Comparison of ENCODE assay signal across 16 cellular contexts in the genomic region with DNA sequence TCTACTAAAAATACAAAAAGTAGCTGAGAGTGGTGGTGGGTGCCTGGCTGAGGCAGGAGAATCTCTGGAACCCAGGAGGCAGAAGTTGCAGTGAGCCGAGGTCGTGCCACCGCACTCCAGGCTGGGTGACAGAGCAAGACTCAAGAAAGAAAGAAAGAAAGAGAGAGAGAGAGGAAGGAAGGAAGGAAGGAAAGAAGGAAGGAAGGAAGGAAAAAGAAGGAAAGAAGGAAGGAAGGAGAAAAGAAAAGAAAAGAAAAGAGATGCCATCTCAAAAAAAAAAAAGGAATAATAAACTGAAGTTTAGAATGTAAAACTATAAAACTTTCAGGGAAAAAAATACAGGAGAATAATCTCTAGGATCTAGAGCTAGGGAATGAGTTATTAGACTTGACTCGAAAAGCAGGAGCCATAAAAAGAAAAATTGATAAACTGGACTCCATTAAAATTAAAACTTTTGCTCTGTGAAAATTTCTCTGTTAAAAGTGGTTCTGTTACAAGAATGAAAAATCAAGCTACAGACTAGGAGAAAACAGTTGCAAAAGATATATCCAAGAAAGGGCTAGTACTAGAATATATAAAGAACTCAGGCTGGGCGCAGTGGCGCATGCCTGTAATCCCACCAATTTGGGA. TPM values are rescaled to one million over a fixed set of nuclear protein-coding genes. Genes with fewer than 3 reads are reported as not detected.
"Had no signal": no experiment of that assay in that cellular context is flagged by ENCODE, and none has a peak within 500 bp of the region (broad histone marks: within the 10 kb centered on the region; RNA-seq: fewer than 3 reads in every experiment).

No MANE protein-coding gene starts in this region.

- H3K4me3 ChIP-seq: left ventricle myocardium inferior, lower lobe of right lung, uterus had no signal

- ATAC-seq: foreskin keratinocyte, lower lobe of right lung, sciatic nerve had no signal

- H3K4me1 ChIP-seq: foreskin keratinocyte, left ventricle myocardium inferior, lower lobe of right lung, uterus had no signal

- H3K4me3 Mint-ChIP-seq: dendritic cell treated with granulocyte-macrophage colony-stimulating factor and Interleukin-4, amounts not matched to agents 40 ng/mL and 50 ng/mL, for 4 days; immature natural killer cell; memory B cell; naive B cell; nephron had no signal

- H3K36me3 Mint-ChIP-seq: immature natural killer cell, memory B cell, naive B cell had no signal

- H3K27me3 Mint-ChIP-seq: dendritic cell treated with granulocyte-macrophage colony-stimulating factor and Interleukin-4, amounts not matched to agents 40 ng/mL and 50 ng/mL, for 4 days had no signal

- H3K4me1 Mint-ChIP-seq: immature natural killer cell, memory B cell, naive B cell, nephron had no signal

- H3K27me3 ChIP-seq: uterus had no signal

- H3K9me3 Mint-ChIP-seq: dendritic cell treated with granulocyte-macrophage colony-stimulating factor and Interleukin-4, amounts not matched to agents 40 ng/mL and 50 ng/mL, for 4 days; immature natural killer cell; memory B cell; naive B cell; nephron had no signal

- H3K36me3 ChIP-seq: left ventricle myocardium inferior, lower lobe of right lung, uterus had no signal

- H3K9me3 ChIP-seq: left ventricle myocardium inferior, lower lobe of right lung, uterus had no signal

- FAIRE-seq: colon, endothelial cell of umbilical vein, keratinocyte had no signal

- H3K27ac Mint-ChIP-seq: dendritic cell treated with granulocyte-macrophage colony-stimulating factor and Interleukin-4, amounts not matched to agents 40 ng/mL and 50 ng/mL, for 4 days; immature natural killer cell; memory B cell; naive B cell; nephron had no signal

- H3K27ac ChIP-seq: foreskin keratinocyte, left ventricle myocardium inferior, lower lobe of right lung, uterus had no signal

- DNase-seq: erythroblast; foreskin keratinocyte; immature natural killer cell; left ventricle myocardium inferior; lower lobe of right lung; naive B cell; stimulated activated naive CD4-positive, alpha-beta T cell; trophoblast cell; uterus had no signal

RNA-seq across cellular contexts. Expression of gene GP1BB, which starts 22.4 kb away (rescaled TPM):
- total RNA-seq: left ventricle myocardium inferior had no signal
